ENCODE assay signal across 8 cellular contexts in genomic region chr10:3067045-3067858, GRCh38. TPM values are rescaled to one million over a fixed set of nuclear protein-coding genes. Genes with fewer than 3 reads are reported as not detected.
DNase-seq lines count a peak whose midpoint lies in the region; ATAC-seq and TF ChIP-seq lines count a peak whose summit lies in the region.

TSS of gene PFKP (plus strand) at chr10:3067548. CDS start at chr10:3067596, 48 bp downstream.

- peak within 1 kb of the TSS; percentile 91 for H3K27ac Mint-ChIP-seq in activated CD4-positive, alpha-beta T cell treated with anti-CD3 and anti-CD28 coated beads, Interleukin-2, amount 10 ng/mL, durations not matched to agents 7 days and 5 days

- no peak within 1 kb of the TSS for H2AK5ac ChIP-seq in mesendoderm (ENCODE audit: low read length)

- peaks cover 49% of the 10 kb centered on the region for H3K79me2 ChIP-seq in DOHH2 (ENCODE audit: control insufficient read depth, low read length)
- H3K79me2 ChIP-seq in mesendoderm (ENCODE audit: control insufficient read depth, insufficient read depth, low read length): peaks cover 27% of the 10 kb centered on the region

- H3K9me2 ChIP-seq in DOHH2 (replicated peaks; ENCODE audit: control insufficient read depth, low read length): no peaks in the 10 kb centered on the region

- H3K9ac ChIP-seq in mesendoderm (ENCODE audit: low read length): peak within 1 kb of the TSS; percentile 86

- H2BK5ac ChIP-seq in mesendoderm (ENCODE audit: low read length): no peak within 1 kb of the TSS

- H3F3A ChIP-seq in DOHH2 (ENCODE audit: control insufficient read depth, insufficient read depth): peaks cover 2% of the 10 kb centered on the region

- H3K4me3 ChIP-seq in DOHH2 (ENCODE audit: low read length) (peak within 1 kb of the TSS; percentile 99), ectodermal cell (ENCODE audit: insufficient read depth, low read depth, low read length) (peak within 1 kb of the TSS; percentile 75), mesendoderm (ENCODE audit: low read length) (peak within 1 kb of the TSS; percentile 75)
- peak within 1 kb of the TSS; percentile 86 for H3K4me3 ChIP-seq in Jurkat, Clone E6-1 (ENCODE audit: low read length)

- CTCF ChIA-PET in activated CD4-positive, alpha-beta T cell treated with anti-CD3 and anti-CD28 coated beads, Interleukin-2, amount 10 ng/mL, durations not matched to agents 7 days and 5 days (lab: Charles Lee): no interaction called here

- peak within 1 kb of the TSS; percentile 59 for H3K27ac ChIP-seq in DOHH2 (ENCODE audit: low read depth, low read length)
- no peak within 1 kb of the TSS for H3K27ac ChIP-seq in ectodermal cell (ENCODE audit: insufficient read depth, low read depth, low read length, poor library complexity, severe bottlenecking)
- H3K27ac ChIP-seq in mesendoderm (ENCODE audit: low read depth, low read length): peak within 1 kb of the TSS; percentile 6

- H3K18ac ChIP-seq in mesendoderm (ENCODE audit: low read length): peak within 1 kb of the TSS; percentile 33

- peaks cover 29% of the 10 kb centered on the region for H3K4me1 Mint-ChIP-seq in activated CD4-positive, alpha-beta T cell treated with anti-CD3 and anti-CD28 coated beads, Interleukin-2, amount 10 ng/mL, durations not matched to agents 7 days and 5 days

- DNase-seq in Jurkat, Clone E6-1 (ENCODE audit: low read depth, low spot score): no peak
- DNase-seq in activated CD4-positive, alpha-beta T cell treated with anti-CD3 and anti-CD28 coated beads, Interleukin-2, amount 10 ng/mL, durations not matched to agents 7 days and 5 days: peak; percentile 70
- DNase-seq in mesendoderm (no peak), NCI-H187 (lab: John Stamatoyannopoulos, UW) (no peak)
- DNase-seq in stimulated activated CD8-positive, alpha-beta memory T cell treated with anti-CD3 and anti-CD28 coated beads, Interleukin-15, amount 100 ng/mL, for 48 hours (ENCODE audit: low read depth in 2 of 2): peak; percentile 50 to 60

- no peaks in the 10 kb centered on the region for H3K9me3 Mint-ChIP-seq in activated CD4-positive, alpha-beta T cell treated with anti-CD3 and anti-CD28 coated beads, Interleukin-2, amount 10 ng/mL, durations not matched to agents 7 days and 5 days

- peak; percentile 40 for ATAC-seq in GM21423 (IDR thresholded peaks at IDR 0.05; ENCODE audit: unreplicated experiment)

- peak within 1 kb of the TSS; percentile 64 for H2BK120ac ChIP-seq in mesendoderm (ENCODE audit: low read depth, low read length)

- peak within 1 kb of the TSS; percentile 28 for H4K8ac ChIP-seq in mesendoderm (ENCODE audit: low read depth, low read length)

- H3K27me3 ChIP-seq in DOHH2 (ENCODE audit: control insufficient read depth, low read length): no peaks in the 10 kb centered on the region
- peaks cover 34% of the 10 kb centered on the region for H3K27me3 ChIP-seq in ectodermal cell (ENCODE audit: control insufficient read depth, insufficient read depth, low read length, poor library complexity, severe bottlenecking)
- no peaks in the 10 kb centered on the region for H3K27me3 ChIP-seq in mesendoderm (ENCODE audit: insufficient read depth, low read length, poor library complexity)

- H3K23ac ChIP-seq in mesendoderm (ENCODE audit: low read length): no peak within 1 kb of the TSS

- H3K36me3 Mint-ChIP-seq in activated CD4-positive, alpha-beta T cell treated with anti-CD3 and anti-CD28 coated beads, Interleukin-2, amount 10 ng/mL, durations not matched to agents 7 days and 5 days (ENCODE audit: low read depth): peaks cover 22% of the 10 kb centered on the region

- no peak within 1 kb of the TSS for H2BK15ac ChIP-seq in mesendoderm (replicated peaks; ENCODE audit: low read depth)

- H3K4me3 Mint-ChIP-seq in activated CD4-positive, alpha-beta T cell treated with anti-CD3 and anti-CD28 coated beads, Interleukin-2, amount 10 ng/mL, durations not matched to agents 7 days and 5 days: peak within 1 kb of the TSS; percentile 91

- H3K79me1 ChIP-seq in mesendoderm (ENCODE audit: low read length): peaks cover 8% of the 10 kb centered on the region

- H3K9me3 ChIP-seq in DOHH2 (ENCODE audit: control insufficient read depth, insufficient read depth, low read length): no peaks in the 10 kb centered on the region
- H3K9me3 ChIP-seq in ectodermal cell (ENCODE audit: control insufficient read depth, low read length): no peaks in the 10 kb centered on the region

- peak within 1 kb of the TSS; percentile 61 for H3K4ac ChIP-seq in mesendoderm (ENCODE audit: low read depth, low read length)

- peaks cover 30% of the 10 kb centered on the region for H4K20me1 ChIP-seq in DOHH2 (ENCODE audit: control insufficient read depth, insufficient read depth, low read depth, low read length)

- peak within 1 kb of the TSS; percentile 91 for H3K56ac ChIP-seq in mesendoderm (ENCODE audit: low read length)

- H3K4me2 ChIP-seq in DOHH2 (ENCODE audit: low read length) (peak within 1 kb of the TSS; percentile 85), mesendoderm (ENCODE audit: low read length) (peak within 1 kb of the TSS; percentile 74)

- peaks cover 45% of the 10 kb centered on the region for H3K4me1 ChIP-seq in DOHH2 (ENCODE audit: control insufficient read depth, low read length)
- H3K4me1 ChIP-seq in ectodermal cell (ENCODE audit: control insufficient read depth, insufficient read depth, low read length): no peaks in the 10 kb centered on the region
- H3K4me1 ChIP-seq in mesendoderm (ENCODE audit: control insufficient read depth, low read depth, low read length): no peaks in the 10 kb centered on the region

- H3K36me3 ChIP-seq in DOHH2 (ENCODE audit: control insufficient read depth, low read length) (peaks cover 44% of the 10 kb centered on the region), ectodermal cell (ENCODE audit: control insufficient read depth, insufficient read depth, low read length) (no peaks in the 10 kb centered on the region), mesendoderm (ENCODE audit: control insufficient read depth, insufficient read depth, low read length) (no peaks in the 10 kb centered on the region)

- TF ChIP-seq CTCF in DOHH2 (IDR thresholded peaks at IDR 0.05; ENCODE audit: low read depth, low read length, poor library complexity, severe bottlenecking): no peak

- peaks cover 12% of the 10 kb centered on the region for H3K27me3 Mint-ChIP-seq in activated CD4-positive, alpha-beta T cell treated with anti-CD3 and anti-CD28 coated beads, Interleukin-2, amount 10 ng/mL, durations not matched to agents 7 days and 5 days

- no peak within 1 kb of the TSS for H4K5ac ChIP-seq in mesendoderm (ENCODE audit: low read length)

- POLR2A ChIA-PET in activated CD4-positive, alpha-beta T cell treated with anti-CD3 and anti-CD28 coated beads, Interleukin-2, amount 10 ng/mL, durations not matched to agents 7 days and 5 days (lab: Charles Lee): interaction anchor here (0.7 kb wide), 1 partner anchor 10 kb away, joined by 3 read pairs; no protein-coding TSS in a partner anchor

- WGBS in ectodermal cell, 2 experiments: 0% methylated on average over 95 to 96 of the region's 96 CpGs
- WGBS in mesendoderm (ENCODE audit: extremely low coverage, insufficient coverage, low lambda C conversion rate): no CpG with 5 or more reads among the region's 96 CpGs

RNA-seq across cellular contexts. Expression of gene PFKP, which starts in this region (rescaled TPM):
- 235 TPM for polyA plus RNA-seq in Jurkat, Clone E6-1 (2012; ENCODE audit: insufficient read depth, insufficient read length)
- total RNA-seq in activated CD4-positive, alpha-beta T cell treated with anti-CD3 and anti-CD28 coated beads, Interleukin-2, amount 10 ng/mL, durations not matched to agents 7 days and 5 days: 100 to 1,000 TPM; 173 to 178 TPM
- polyA plus RNA-seq in ectodermal cell (2013, experiment 1 of 4): 78.3 TPM
- 84.2 TPM for polyA plus RNA-seq in ectodermal cell (2013, experiment 2 of 4)
- 48.6 TPM for polyA plus RNA-seq in ectodermal cell (2013, experiment 3 of 4)
- polyA plus RNA-seq in ectodermal cell (2013, experiment 4 of 4): 51.8 TPM
- 43.2 TPM for polyA plus RNA-seq in mesendoderm (2013, experiment 1 of 2)
- polyA plus RNA-seq in mesendoderm (2013, experiment 2 of 2): 46.8 TPM

Comparison
In these comparisons a context has a peak if more than half of its experiments do, and no peak if none do; other contexts are left out.
1. DNase-seq: peak in activated CD4-positive, alpha-beta T cell treated with anti-CD3 and anti-CD28 coated beads, Interleukin-2, amount 10 ng/mL, durations not matched to agents 7 days and 5 days (single experiment) and stimulated activated CD8-positive, alpha-beta memory T cell treated with anti-CD3 and anti-CD28 coated beads, Interleukin-15, amount 100 ng/mL, for 48 hours (2 of 2); none in Jurkat, Clone E6-1 (single experiment), mesendoderm (single experiment) and NCI-H187 (0 of 2).
2. Peak in every context shown above with its lines, with median percentiles within 50 percentile points of each other: H3K4me3 ChIP-seq.